In genomic region chr2:175282300-175282699, GRCh38 we compare ENCODE assay signal across 8 cellular contexts.
A peak's percentile ranks its signal among the peaks of the same experiment; 100 is the strongest.
DNase-seq lines count a peak whose midpoint lies in the region; ATAC-seq and TF ChIP-seq lines count a peak whose summit lies in the region.

No MANE protein-coding gene starts in this region.

- TF ChIP-seq CTCF in BE2C (IDR thresholded peaks at IDR 0.05; ENCODE audit: low read depth, low read length): peak; percentile 29
- peak; percentile 49 for TF ChIP-seq CTCF in fibroblast of pulmonary artery (IDR thresholded peaks at IDR 0.05; ENCODE audit: low read length, missing control alignments)
- peak; percentile 46 for TF ChIP-seq CTCF in psoas muscle (IDR thresholded peaks at IDR 0.05)

- CTCF ChIA-PET in activated CD4-positive, alpha-beta memory T cell treated with anti-CD3 and anti-CD28 coated beads, Interleukin-2, amount 10 ng/mL, durations not matched to agents 7 days and 5 days (lab: Charles Lee): interaction anchor here (1.1 to 3.9 kb wide), 5 partner anchors 10 to 585 kb away, joined by 3 to 19 read pairs (median 6); no protein-coding TSS in a partner anchor

- no peaks in the 10 kb centered on the region for H3K4me1 ChIP-seq in BE2C
- no peaks in the 10 kb centered on the region for H3K4me1 ChIP-seq in psoas muscle

- H3K4me3 ChIP-seq in BE2C (ENCODE audit: low read depth, low read length) (no peak overlapping the region), fibroblast of pulmonary artery (replicated peaks; ENCODE audit: low read depth, low read length) (no peak overlapping the region), psoas muscle (no peak overlapping the region)

- ATAC-seq in GM18868 (IDR thresholded peaks at IDR 0.05; ENCODE audit: unreplicated experiment) (peak; percentile 75), psoas muscle (no peak), HG03378 (IDR thresholded peaks at IDR 0.05; ENCODE audit: unreplicated experiment) (no peak)

- H3K9me3 Mint-ChIP-seq in activated CD4-positive, alpha-beta memory T cell treated with anti-CD3 and anti-CD28 coated beads, Interleukin-2, amount 10 ng/mL, durations not matched to agents 7 days and 5 days: no peaks in the 10 kb centered on the region

- intact Hi-C loops in psoas muscle (cut with DNase I): loop anchor here in 1 of 2 donors (10.0 kb wide), 1 partner anchor 167 kb away; no protein-coding TSS in a partner anchor

- DNase-seq in BE2C (no peak), LHCN-M2 (ENCODE audit: low read depth) (peak; percentile 57), RKO (ENCODE audit: low spot score) (peak; percentile 75), fibroblast of pulmonary artery (ENCODE audit: low read depth) (peak; percentile 61), psoas muscle (no peak)
- no peak for DNase-seq in activated CD4-positive, alpha-beta memory T cell treated with anti-CD3 and anti-CD28 coated beads, Interleukin-2, amount 10 ng/mL, durations not matched to agents 7 days and 5 days

- H3K27ac Mint-ChIP-seq in activated CD4-positive, alpha-beta memory T cell treated with anti-CD3 and anti-CD28 coated beads, Interleukin-2, amount 10 ng/mL, durations not matched to agents 7 days and 5 days: no peak overlapping the region

- 69 to 78% (median 76%) methylated on average over 1 of the region's 1 CpG for WGBS in psoas muscle, 3 donors

- no peaks in the 10 kb centered on the region for H3K27me3 ChIP-seq in BE2C
- no peaks in the 10 kb centered on the region for H3K27me3 ChIP-seq in psoas muscle (ENCODE audit: insufficient read depth in 3 of 3, low read length in 2 of 3)

- H3K9me3 ChIP-seq in BE2C (no peaks in the 10 kb centered on the region), psoas muscle (no peaks in the 10 kb centered on the region)

- POLR2A ChIA-PET in activated CD4-positive, alpha-beta memory T cell treated with anti-CD3 and anti-CD28 coated beads, Interleukin-2, amount 10 ng/mL, durations not matched to agents 7 days and 5 days (lab: Charles Lee): no interaction called here

- H3K27ac ChIP-seq in psoas muscle: no peak overlapping the region

- no peaks in the 10 kb centered on the region for H3K36me3 ChIP-seq in BE2C
- H3K36me3 ChIP-seq in psoas muscle (ENCODE audit: insufficient read depth in 1 of 2, low read depth in 1 of 2): no peaks in the 10 kb centered on the region

- H3K4me1 Mint-ChIP-seq in activated CD4-positive, alpha-beta memory T cell treated with anti-CD3 and anti-CD28 coated beads, Interleukin-2, amount 10 ng/mL, durations not matched to agents 7 days and 5 days: no peaks in the 10 kb centered on the region

- H3K27me3 Mint-ChIP-seq in activated CD4-positive, alpha-beta memory T cell treated with anti-CD3 and anti-CD28 coated beads, Interleukin-2, amount 10 ng/mL, durations not matched to agents 7 days and 5 days: peaks cover 4% of the 10 kb centered on the region

- no peaks in the 10 kb centered on the region for H3K36me3 Mint-ChIP-seq in activated CD4-positive, alpha-beta memory T cell treated with anti-CD3 and anti-CD28 coated beads, Interleukin-2, amount 10 ng/mL, durations not matched to agents 7 days and 5 days (ENCODE audit: low read depth)

- no peak overlapping the region for H3K4me3 Mint-ChIP-seq in activated CD4-positive, alpha-beta memory T cell treated with anti-CD3 and anti-CD28 coated beads, Interleukin-2, amount 10 ng/mL, durations not matched to agents 7 days and 5 days

Comparison
In these comparisons a context has a peak if more than half of its experiments do, and no peak if none do; other contexts are left out.
1. DNase-seq: peak in LHCN-M2 (single experiment), RKO (single experiment) and fibroblast of pulmonary artery (single experiment); none in BE2C (single experiment), psoas muscle (0 of 2) and activated CD4-positive, alpha-beta memory T cell treated with anti-CD3 and anti-CD28 coated beads, Interleukin-2, amount 10 ng/mL, durations not matched to agents 7 days and 5 days (single experiment).
2. Peak in every context shown above with its lines, with median percentiles within 50 percentile points of each other: CTCF ChIP-seq.